Comparison of ENCODE assay signal across 1 cellular context in the genomic region with DNA sequence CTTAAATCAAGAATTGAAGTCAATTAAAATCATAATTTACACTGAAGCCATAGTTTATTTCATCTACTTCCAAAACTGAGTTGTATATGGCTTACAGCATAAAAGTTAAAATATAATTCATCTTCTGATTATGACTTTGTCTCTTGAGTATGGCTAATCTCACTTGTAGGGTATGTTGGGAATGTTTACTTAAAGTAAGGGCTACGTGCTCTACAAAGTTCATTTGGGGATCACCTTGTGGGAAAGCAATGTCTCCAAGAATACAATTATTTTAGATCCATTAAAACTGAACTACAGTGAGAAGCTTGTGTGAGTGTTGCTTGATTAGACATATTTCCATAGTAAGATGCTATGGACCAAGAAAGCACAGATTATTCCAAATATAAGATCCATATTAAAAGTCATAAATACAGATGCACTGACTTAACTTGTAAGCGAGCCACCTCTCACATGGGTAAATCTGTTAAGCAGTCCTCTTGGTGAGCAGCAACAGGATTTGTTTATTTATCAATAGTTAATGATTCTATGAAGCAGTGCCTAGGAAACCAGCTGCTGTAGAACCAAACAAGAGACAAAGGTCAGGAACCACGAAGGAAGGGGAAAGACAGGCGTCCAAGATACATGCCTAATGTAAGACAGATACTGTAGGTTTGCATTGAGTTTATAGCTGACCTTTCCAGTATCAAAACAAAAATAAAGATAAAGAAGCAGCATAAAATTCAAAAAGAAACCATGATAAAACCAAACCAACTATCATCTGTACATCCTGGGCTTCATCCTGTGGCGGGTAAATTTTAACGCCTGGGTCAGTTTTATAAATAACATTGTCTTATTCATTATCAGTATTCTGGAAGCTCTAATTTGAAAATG.
TF ChIP-seq lines count a peak whose summit lies in the region.

No MANE protein-coding gene starts in this region.

TF ChIP-seq in HepG2, 621 proteins besides CTCF, POLR2A, EP300 and RAD21 (continued from another document and continues in another):
- TF ChIP-seq, protein P1, sequence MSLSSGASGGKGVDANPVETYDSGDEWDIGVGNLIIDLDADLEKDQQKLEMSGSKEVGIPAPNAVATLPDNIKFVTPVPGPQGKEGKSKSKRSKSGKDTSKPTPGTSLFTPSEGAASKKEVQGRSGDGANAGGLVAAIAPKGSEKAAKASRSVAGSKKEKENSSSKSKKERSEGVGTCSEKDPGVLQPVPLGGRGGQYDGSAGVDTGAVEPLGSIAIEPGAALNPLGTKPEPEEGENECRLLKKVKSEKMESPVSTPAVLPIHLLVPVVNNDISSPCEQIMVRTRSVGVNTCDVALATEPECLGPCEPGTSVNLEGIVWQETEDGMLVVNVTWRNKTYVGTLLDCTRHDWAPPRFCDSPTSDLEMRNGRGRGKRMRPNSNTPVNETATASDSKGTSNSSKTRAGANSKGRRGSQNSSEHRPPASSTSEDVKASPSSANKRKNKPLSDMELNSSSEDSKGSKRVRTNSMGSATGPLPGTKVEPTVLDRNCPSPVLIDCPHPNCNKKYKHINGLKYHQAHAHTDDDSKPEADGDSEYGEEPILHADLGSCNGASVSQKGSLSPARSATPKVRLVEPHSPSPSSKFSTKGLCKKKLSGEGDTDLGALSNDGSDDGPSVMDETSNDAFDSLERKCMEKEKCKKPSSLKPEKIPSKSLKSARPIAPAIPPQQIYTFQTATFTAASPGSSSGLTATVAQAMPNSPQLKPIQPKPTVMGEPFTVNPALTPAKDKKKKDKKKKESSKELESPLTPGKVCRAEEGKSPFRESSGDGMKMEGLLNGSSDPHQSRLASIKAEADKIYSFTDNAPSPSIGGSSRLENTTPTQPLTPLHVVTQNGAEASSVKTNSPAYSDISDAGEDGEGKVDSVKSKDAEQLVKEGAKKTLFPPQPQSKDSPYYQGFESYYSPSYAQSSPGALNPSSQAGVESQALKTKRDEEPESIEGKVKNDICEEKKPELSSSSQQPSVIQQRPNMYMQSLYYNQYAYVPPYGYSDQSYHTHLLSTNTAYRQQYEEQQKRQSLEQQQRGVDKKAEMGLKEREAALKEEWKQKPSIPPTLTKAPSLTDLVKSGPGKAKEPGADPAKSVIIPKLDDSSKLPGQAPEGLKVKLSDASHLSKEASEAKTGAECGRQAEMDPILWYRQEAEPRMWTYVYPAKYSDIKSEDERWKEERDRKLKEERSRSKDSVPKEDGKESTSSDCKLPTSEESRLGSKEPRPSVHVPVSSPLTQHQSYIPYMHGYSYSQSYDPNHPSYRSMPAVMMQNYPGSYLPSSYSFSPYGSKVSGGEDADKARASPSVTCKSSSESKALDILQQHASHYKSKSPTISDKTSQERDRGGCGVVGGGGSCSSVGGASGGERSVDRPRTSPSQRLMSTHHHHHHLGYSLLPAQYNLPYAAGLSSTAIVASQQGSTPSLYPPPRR (CRISPR knock-in tag; IDR thresholded peaks at IDR 0.05; ENCODE audit: borderline replicate concordance) = no peak
- TF ChIP-seq KAT8 (CRISPR knock-in tag; IDR thresholded peaks at IDR 0.05) (no peak), DR1 (CRISPR knock-in tag; IDR thresholded peaks at IDR 0.05) (no peak), SAP130 (CRISPR knock-in tag; IDR thresholded peaks at IDR 0.05; ENCODE audit: low read depth) (peak; percentile 12; the same call in 1 of the 2 replicates), KLF13 (CRISPR knock-in tag; IDR thresholded peaks at IDR 0.05) (no peak), JUN (CRISPR knock-in tag; IDR thresholded peaks at IDR 0.05) (no peak), ZNF30 (CRISPR knock-in tag; IDR thresholded peaks at IDR 0.05) (no peak), ATAD3A (CRISPR knock-in tag; IDR thresholded peaks at IDR 0.05) (no peak), JUNB (CRISPR knock-in tag; IDR thresholded peaks at IDR 0.05; ENCODE audit: borderline replicate concordance) (no peak), SRSF1 (optimal IDR thresholded peaks at IDR 0.05; ENCODE audit: low read depth, low read length) (no peak), MBNL3 (CRISPR knock-in tag; conservative IDR thresholded peaks at IDR 0.05) (no peak), ZFP1 (CRISPR knock-in tag; IDR thresholded peaks at IDR 0.05) (no peak), ZNF747 (CRISPR knock-in tag; IDR thresholded peaks at IDR 0.05; ENCODE audit: borderline replicate concordance) (no peak), ZNF724P (CRISPR knock-in tag; IDR thresholded peaks at IDR 0.05; ENCODE audit: borderline replicate concordance) (no peak), FOXC1 (CRISPR knock-in tag; IDR thresholded peaks at IDR 0.05; ENCODE audit: borderline replicate concordance) (no peak), NCOR1 (IDR thresholded peaks at IDR 0.05; ENCODE audit: borderline replicate concordance, low read length) (peak; percentile 77; the same call in 1 of the 2 replicates), MYC (CRISPR knock-in tag; IDR thresholded peaks at IDR 0.05; ENCODE audit: borderline replicate concordance) (no peak), DPF2 (CRISPR knock-in tag; IDR thresholded peaks at IDR 0.05; ENCODE audit: borderline replicate concordance, low read depth) (no peak), HNRNPK (IDR thresholded peaks at IDR 0.05; ENCODE audit: low read depth, low read length, poor library complexity, severe bottlenecking) (no peak), ZBTB21 (CRISPR knock-in tag; IDR thresholded peaks at IDR 0.05) (no peak)
- TF ChIP-seq, protein P2, sequence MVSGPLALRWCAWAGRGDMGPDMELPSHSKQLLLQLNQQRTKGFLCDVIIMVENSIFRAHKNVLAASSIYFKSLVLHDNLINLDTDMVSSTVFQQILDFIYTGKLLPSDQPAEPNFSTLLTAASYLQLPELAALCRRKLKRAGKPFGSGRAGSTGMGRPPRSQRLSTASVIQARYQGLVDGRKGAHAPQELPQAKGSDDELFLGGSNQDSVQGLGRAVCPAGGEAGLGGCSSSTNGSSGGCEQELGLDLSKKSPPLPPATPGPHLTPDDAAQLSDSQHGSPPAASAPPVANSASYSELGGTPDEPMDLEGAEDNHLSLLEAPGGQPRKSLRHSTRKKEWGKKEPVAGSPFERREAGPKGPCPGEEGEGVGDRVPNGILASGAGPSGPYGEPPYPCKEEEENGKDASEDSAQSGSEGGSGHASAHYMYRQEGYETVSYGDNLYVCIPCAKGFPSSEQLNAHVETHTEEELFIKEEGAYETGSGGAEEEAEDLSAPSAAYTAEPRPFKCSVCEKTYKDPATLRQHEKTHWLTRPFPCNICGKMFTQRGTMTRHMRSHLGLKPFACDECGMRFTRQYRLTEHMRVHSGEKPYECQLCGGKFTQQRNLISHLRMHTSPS (CRISPR knock-in tag; IDR thresholded peaks at IDR 0.05; ENCODE audit: low read depth) = no peak
- TF ChIP-seq, protein P3, sequence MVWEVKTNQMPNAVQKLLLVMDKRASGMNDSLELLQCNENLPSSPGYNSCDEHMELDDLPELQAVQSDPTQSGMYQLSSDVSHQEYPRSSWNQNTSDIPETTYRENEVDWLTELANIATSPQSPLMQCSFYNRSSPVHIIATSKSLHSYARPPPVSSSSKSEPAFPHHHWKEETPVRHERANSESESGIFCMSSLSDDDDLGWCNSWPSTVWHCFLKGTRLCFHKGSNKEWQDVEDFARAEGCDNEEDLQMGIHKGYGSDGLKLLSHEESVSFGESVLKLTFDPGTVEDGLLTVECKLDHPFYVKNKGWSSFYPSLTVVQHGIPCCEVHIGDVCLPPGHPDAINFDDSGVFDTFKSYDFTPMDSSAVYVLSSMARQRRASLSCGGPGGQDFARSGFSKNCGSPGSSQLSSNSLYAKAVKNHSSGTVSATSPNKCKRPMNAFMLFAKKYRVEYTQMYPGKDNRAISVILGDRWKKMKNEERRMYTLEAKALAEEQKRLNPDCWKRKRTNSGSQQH (CRISPR knock-in tag; IDR thresholded peaks at IDR 0.05; ENCODE audit: low read depth) = 0 out of 2 replicates have a peak, but pooled peaks have one; percentile 24
- TF ChIP-seq, protein P4, sequence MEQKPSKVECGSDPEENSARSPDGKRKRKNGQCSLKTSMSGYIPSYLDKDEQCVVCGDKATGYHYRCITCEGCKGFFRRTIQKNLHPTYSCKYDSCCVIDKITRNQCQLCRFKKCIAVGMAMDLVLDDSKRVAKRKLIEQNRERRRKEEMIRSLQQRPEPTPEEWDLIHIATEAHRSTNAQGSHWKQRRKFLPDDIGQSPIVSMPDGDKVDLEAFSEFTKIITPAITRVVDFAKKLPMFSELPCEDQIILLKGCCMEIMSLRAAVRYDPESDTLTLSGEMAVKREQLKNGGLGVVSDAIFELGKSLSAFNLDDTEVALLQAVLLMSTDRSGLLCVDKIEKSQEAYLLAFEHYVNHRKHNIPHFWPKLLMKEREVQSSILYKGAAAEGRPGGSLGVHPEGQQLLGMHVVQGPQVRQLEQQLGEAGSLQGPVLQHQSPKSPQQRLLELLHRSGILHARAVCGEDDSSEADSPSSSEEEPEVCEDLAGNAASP (CRISPR knock-in tag; IDR thresholded peaks at IDR 0.05; ENCODE audit: borderline replicate concordance) = peak; percentile 77; the same call in 1 of the 2 replicates
- TF ChIP-seq, protein P5, sequence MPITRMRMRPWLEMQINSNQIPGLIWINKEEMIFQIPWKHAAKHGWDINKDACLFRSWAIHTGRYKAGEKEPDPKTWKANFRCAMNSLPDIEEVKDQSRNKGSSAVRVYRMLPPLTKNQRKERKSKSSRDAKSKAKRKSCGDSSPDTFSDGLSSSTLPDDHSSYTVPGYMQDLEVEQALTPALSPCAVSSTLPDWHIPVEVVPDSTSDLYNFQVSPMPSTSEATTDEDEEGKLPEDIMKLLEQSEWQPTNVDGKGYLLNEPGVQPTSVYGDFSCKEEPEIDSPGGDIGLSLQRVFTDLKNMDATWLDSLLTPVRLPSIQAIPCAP (CRISPR knock-in tag; IDR thresholded peaks at IDR 0.05; ENCODE audit: low read depth) = no peak
- TF ChIP-seq, protein P6, sequence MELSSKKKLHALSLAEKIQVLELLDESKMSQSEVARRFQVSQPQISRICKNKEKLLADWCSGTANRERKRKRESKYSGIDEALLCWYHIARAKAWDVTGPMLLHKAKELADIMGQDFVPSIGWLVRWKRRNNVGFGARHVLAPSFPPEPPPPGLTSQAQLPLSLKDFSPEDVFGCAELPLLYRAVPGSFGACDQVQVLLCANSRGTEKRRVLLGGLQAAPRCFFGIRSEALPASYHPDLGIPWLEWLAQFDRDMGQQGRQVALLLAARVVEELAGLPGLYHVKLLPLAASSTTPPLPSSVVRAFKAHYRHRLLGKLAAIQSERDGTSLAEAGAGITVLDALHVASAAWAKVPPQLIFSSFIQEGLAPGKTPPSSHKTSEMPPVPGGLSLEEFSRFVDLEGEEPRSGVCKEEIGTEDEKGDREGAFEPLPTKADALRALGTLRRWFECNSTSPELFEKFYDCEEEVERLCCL (CRISPR knock-in tag; IDR thresholded peaks at IDR 0.05; ENCODE audit: borderline replicate concordance) = no peak
- TF ChIP-seq, protein P7, sequence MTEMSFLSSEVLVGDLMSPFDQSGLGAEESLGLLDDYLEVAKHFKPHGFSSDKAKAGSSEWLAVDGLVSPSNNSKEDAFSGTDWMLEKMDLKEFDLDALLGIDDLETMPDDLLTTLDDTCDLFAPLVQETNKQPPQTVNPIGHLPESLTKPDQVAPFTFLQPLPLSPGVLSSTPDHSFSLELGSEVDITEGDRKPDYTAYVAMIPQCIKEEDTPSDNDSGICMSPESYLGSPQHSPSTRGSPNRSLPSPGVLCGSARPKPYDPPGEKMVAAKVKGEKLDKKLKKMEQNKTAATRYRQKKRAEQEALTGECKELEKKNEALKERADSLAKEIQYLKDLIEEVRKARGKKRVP (CRISPR knock-in tag; IDR thresholded peaks at IDR 0.05) = 0 out of 4 replicates have a peak, but pooled peaks of 1 of the 2 experiments have one; percentile 27
- TF ChIP-seq, protein P8, sequence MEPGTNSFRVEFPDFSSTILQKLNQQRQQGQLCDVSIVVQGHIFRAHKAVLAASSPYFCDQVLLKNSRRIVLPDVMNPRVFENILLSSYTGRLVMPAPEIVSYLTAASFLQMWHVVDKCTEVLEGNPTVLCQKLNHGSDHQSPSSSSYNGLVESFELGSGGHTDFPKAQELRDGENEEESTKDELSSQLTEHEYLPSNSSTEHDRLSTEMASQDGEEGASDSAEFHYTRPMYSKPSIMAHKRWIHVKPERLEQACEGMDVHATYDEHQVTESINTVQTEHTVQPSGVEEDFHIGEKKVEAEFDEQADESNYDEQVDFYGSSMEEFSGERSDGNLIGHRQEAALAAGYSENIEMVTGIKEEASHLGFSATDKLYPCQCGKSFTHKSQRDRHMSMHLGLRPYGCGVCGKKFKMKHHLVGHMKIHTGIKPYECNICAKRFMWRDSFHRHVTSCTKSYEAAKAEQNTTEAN (CRISPR knock-in tag; conservative IDR thresholded peaks at IDR 0.05) = no peak
- TF ChIP-seq, protein P9, sequence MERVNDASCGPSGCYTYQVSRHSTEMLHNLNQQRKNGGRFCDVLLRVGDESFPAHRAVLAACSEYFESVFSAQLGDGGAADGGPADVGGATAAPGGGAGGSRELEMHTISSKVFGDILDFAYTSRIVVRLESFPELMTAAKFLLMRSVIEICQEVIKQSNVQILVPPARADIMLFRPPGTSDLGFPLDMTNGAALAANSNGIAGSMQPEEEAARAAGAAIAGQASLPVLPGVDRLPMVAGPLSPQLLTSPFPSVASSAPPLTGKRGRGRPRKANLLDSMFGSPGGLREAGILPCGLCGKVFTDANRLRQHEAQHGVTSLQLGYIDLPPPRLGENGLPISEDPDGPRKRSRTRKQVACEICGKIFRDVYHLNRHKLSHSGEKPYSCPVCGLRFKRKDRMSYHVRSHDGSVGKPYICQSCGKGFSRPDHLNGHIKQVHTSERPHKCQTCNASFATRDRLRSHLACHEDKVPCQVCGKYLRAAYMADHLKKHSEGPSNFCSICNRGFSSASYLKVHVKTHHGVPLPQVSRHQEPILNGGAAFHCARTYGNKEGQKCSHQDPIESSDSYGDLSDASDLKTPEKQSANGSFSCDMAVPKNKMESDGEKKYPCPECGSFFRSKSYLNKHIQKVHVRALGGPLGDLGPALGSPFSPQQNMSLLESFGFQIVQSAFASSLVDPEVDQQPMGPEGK (CRISPR knock-in tag; IDR thresholded peaks at IDR 0.05) = no peak
- TF ChIP-seq, protein P10, sequence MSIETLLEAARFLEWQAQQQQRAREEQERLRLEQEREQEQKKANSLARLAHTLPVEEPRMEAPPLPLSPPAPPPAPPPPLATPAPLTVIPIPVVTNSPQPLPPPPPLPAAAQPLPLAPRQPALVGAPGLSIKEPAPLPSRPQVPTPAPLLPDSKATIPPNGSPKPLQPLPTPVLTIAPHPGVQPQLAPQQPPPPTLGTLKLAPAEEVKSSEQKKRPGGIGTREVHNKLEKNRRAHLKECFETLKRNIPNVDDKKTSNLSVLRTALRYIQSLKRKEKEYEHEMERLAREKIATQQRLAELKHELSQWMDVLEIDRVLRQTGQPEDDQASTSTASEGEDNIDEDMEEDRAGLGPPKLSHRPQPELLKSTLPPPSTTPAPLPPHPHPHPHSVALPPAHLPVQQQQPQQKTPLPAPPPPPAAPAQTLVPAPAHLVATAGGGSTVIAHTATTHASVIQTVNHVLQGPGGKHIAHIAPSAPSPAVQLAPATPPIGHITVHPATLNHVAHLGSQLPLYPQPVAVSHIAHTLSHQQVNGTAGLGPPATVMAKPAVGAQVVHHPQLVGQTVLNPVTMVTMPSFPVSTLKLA (IDR thresholded peaks at IDR 0.05) = no peak
- TF ChIP-seq, protein P11, sequence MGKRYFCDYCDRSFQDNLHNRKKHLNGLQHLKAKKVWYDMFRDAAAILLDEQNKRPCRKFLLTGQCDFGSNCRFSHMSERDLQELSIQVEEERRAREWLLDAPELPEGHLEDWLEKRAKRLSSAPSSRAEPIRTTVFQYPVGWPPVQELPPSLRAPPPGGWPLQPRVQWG (CRISPR knock-in tag; IDR thresholded peaks at IDR 0.05; ENCODE audit: borderline replicate concordance, low read depth) = no peak
- TF ChIP-seq, protein P12, sequence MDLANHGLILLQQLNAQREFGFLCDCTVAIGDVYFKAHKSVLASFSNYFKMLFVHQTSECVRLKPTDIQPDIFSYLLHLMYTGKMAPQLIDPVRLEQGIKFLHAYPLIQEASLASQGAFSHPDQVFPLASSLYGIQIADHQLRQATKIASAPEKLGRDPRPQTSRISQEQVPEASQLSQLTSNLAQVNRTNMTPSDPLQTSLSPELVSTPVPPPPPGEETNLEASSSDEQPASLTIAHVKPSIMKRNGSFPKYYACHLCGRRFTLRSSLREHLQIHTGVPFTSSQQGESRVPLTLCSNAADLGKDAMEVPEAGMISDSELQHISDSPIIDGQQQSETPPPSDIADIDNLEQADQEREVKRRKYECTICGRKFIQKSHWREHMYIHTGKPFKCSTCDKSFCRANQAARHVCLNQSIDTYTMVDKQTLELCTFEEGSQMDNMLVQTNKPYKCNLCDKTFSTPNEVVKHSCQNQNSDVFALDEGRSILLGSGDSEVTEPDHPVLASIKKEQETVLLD (CRISPR knock-in tag; IDR thresholded peaks at IDR 0.05; ENCODE audit: low read depth) = no peak
